In the genomic region with DNA sequence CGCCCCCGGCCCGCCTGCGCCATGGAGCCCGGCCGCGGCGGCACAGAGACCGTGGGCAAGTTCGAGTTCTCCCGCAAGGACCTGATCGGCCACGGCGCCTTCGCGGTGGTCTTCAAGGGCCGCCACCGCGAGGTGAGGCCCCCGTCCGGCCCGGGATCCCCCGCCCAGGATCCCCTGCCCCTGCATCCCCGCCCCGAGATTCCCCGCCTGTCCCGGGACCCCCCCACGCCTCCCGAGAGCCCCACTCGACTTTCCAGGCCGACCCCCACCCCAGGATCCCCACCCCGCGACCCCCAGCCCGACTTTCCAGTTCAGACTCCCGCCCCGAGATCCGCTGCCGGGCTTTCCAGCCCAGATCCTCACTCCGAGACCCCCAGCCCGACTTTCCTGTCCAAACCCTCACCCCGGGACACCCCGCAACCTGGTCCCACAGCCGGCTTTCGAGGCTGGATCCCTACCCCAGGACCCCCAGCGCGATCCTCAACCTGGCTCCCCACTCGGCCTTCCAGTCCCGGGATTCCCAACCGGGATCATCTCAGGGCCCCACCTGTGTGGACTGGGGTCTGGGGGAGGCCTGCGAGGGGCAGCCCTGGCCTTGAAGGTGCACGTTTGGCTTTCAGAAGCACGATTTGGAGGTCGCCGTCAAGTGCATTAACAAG, we compare ENCODE assay signal across 8 cellular contexts. TPM values are rescaled to one million over a fixed set of nuclear protein-coding genes. Genes with fewer than 3 reads are reported as not detected.
A peak's percentile ranks its signal among the peaks of the same experiment; 100 is the strongest.
DNase-seq lines count a peak whose midpoint lies in the region; ATAC-seq and TF ChIP-seq lines count a peak whose summit lies in the region.

No MANE protein-coding gene starts in this region.

- POLR2A ChIA-PET in AG04450 (lab: Yijun Ruan, JAX) (no interaction called here), activated B cell treated with CpG ODN at 0.5 μM for 24 hours (lab: Charles Lee) (interaction anchor here (1.3 to 1.6 kb wide), 2 partner anchors 29 to 55 kb away, joined by 3 to 14 read pairs; partner anchors contain the start of gene EP400)

- H3K36me3 Mint-ChIP-seq in activated B cell treated with CpG ODN at 0.5 μM for 24 hours (ENCODE audit: low read depth), result no peaks in the 10 kb centered on the region
- peaks cover 2% of the 10 kb centered on the region for H3K36me3 Mint-ChIP-seq in progenitor cell of endocrine pancreas (ENCODE audit: insufficient read depth)

- H3K4me3 ChIP-seq in AG04450 (ENCODE audit: low read depth, low read length) (peak overlapping the region; percentile 69), foreskin fibroblast (ENCODE audit: low read depth in 1 of 2, low read length in 2 of 2) (peak overlapping the region; percentile 65)

- peak overlapping the region; percentile 82 for H3K4me3 Mint-ChIP-seq in activated B cell treated with CpG ODN at 0.5 μM for 24 hours
- H3K4me3 Mint-ChIP-seq in progenitor cell of endocrine pancreas (ENCODE audit: low read depth), result peak overlapping the region; percentile 84

- peak overlapping the region; percentile 31 for H3K27ac ChIP-seq in AG04450 (ENCODE audit: low read depth, low read length)

- H3K9me3 ChIP-seq in AG04450 (ENCODE audit: control insufficient read depth, insufficient read depth, low read length), result no peaks in the 10 kb centered on the region; the same call in 1 of the 2 replicates

- DNase-seq in AG04450 (ENCODE audit: low read depth, low spot score) (no peak), activated B cell treated with CpG ODN at 0.5 μM for 24 hours (peak; percentile 24), foreskin fibroblast (no peak), progenitor cell of endocrine pancreas (ENCODE audit: low spot score, unreplicated experiment) (no peak), NCI-H510A treated with DMSO at 0.1 percent for 48 hours (lab: John Stamatoyannopoulos, UW) (no peak), GM03348 (ENCODE audit: low spot score) (no peak)

- intact Hi-C loops in activated B cell treated with CpG ODN at 0.5 μM for 24 hours (cut with micrococcal nuclease), result loop anchor here (1.0 to 10.0 kb wide), 6 partner anchors 34 to 1020 kb away; partner anchors contain the start of genes EP400, MMP17, PUS1 and RAN

- H3K9me3 Mint-ChIP-seq in activated B cell treated with CpG ODN at 0.5 μM for 24 hours (no peaks in the 10 kb centered on the region), progenitor cell of endocrine pancreas (ENCODE audit: low read depth) (no peaks in the 10 kb centered on the region)

- H3K27ac Mint-ChIP-seq in activated B cell treated with CpG ODN at 0.5 μM for 24 hours (peak overlapping the region; percentile 46), progenitor cell of endocrine pancreas (peak overlapping the region; percentile 98)

- TF ChIP-seq CTCF in AG04450 (IDR thresholded peaks at IDR 0.05; ENCODE audit: low read depth, low read length) (no peak), activated B cell treated with CpG ODN at 0.5 μM for 24 hours (IDR thresholded peaks at IDR 0.05) (no peak), foreskin fibroblast (IDR thresholded peaks at IDR 0.05; ENCODE audit: low read depth, low read length) (no peak), progenitor cell of endocrine pancreas (IDR thresholded peaks at IDR 0.05; ENCODE audit: unreplicated experiment) (no peak)

- peak; percentile 4 for ATAC-seq in GM21825 (IDR thresholded peaks at IDR 0.05; ENCODE audit: unreplicated experiment)
- ATAC-seq in activated B cell treated with CpG ODN at 0.5 μM for 24 hours (ENCODE audit: low read depth), result no peak
- no peak for ATAC-seq in GM21737 (IDR thresholded peaks at IDR 0.05; ENCODE audit: unreplicated experiment)

- no peaks in the 10 kb centered on the region for H3K27me3 ChIP-seq in AG04450 (ENCODE audit: control insufficient read depth, insufficient read depth, low read length)

- H3K4me1 Mint-ChIP-seq in activated B cell treated with CpG ODN at 0.5 μM for 24 hours (peaks cover 22% of the 10 kb centered on the region), progenitor cell of endocrine pancreas (ENCODE audit: low read depth) (peaks cover 12% of the 10 kb centered on the region)

- H3K27me3 Mint-ChIP-seq in activated B cell treated with CpG ODN at 0.5 μM for 24 hours, result no peaks in the 10 kb centered on the region
- H3K27me3 Mint-ChIP-seq in progenitor cell of endocrine pancreas, result no peaks in the 10 kb centered on the region

- CTCF ChIA-PET in AG04450 (lab: Charles Lee) (no interaction called here), activated B cell treated with CpG ODN at 0.5 μM for 24 hours (lab: Charles Lee) (no interaction called here)

RNA-seq across cellular contexts. Expression of gene ULK1, which starts 0.7 kb away (rescaled TPM):
- 4.6 and 6.6 TPM in 2 replicates for polyA plus RNA-seq in AG04450 (2011; rRNA removed)
- polyA minus RNA-seq in AG04450 (2011; rRNA and poly(A)+ RNA removed), result 4.0 and 4.5 TPM in 2 replicates
- total RNA-seq in activated B cell treated with CpG ODN at 0.5 μM for 24 hours (20.1 and 27.0 TPM in 2 replicates), progenitor cell of endocrine pancreas (111 and 122 TPM in 2 replicates)

RNA-seq across cellular contexts. Expression of gene PUS1, which starts 34.0 kb away (rescaled TPM):
- 11.4 and 13.7 TPM in 2 replicates for polyA plus RNA-seq in AG04450 (2011; rRNA removed)
- polyA minus RNA-seq in AG04450 (2011; rRNA and poly(A)+ RNA removed), result 10.5 and 15.2 TPM in 2 replicates
- total RNA-seq in activated B cell treated with CpG ODN at 0.5 μM for 24 hours (51.5 and 60.3 TPM in 2 replicates), progenitor cell of endocrine pancreas (38.5 and 40.4 TPM in 2 replicates)

RNA-seq across cellular contexts. Expression of gene EP400, which starts 54.6 kb away (rescaled TPM):
- 5.4 and 7.3 TPM in 2 replicates for polyA plus RNA-seq in AG04450 (2011; rRNA removed)
- 12.8 and 13.9 TPM in 2 replicates for polyA minus RNA-seq in AG04450 (2011; rRNA and poly(A)+ RNA removed)
- 57.8 and 65.6 TPM in 2 replicates for total RNA-seq in activated B cell treated with CpG ODN at 0.5 μM for 24 hours
- 63.0 and 66.6 TPM in 2 replicates for total RNA-seq in progenitor cell of endocrine pancreas
